24 cellular contexts compared by ENCODE assay signal in genomic region chr3:105466072-105466471, GRCh38.
"Had no signal": no experiment of that assay in that cellular context is flagged by ENCODE, and none has a peak within 500 bp of the region (broad histone marks: within the 10 kb centered on the region; RNA-seq: fewer than 3 reads in every experiment).

No MANE protein-coding gene starts in this region.

- H3K36me3 Mint-ChIP-seq: naive thymus-derived CD4-positive, alpha-beta T cell had no signal

- H3K9me3 ChIP-seq: colonic mucosa, neutrophil, tibial nerve, vagina had no signal

- H3K9me3 Mint-ChIP-seq: activated CD8-positive, alpha-beta T cell treated with anti-CD3 and anti-CD28 coated beads for 36 hours; activated naive CD4-positive, alpha-beta T cell treated with anti-CD3 and anti-CD28 coated beads for 36 hours; activated naive CD8-positive, alpha-beta T cell treated with anti-CD3 and anti-CD28 coated beads, Interleukin-2, amount 50 U/mL, for 24 hours; activated T-cell treated with anti-CD3 and anti-CD28 coated beads, Interleukin-2, amount 50 U/mL, for 24 hours; central memory CD8-positive, alpha-beta T cell; naive thymus-derived CD4-positive, alpha-beta T cell had no signal

- ATAC-seq: activated CD8-positive, alpha-beta T cell treated with anti-CD3 and anti-CD28 coated beads for 36 hours; activated naive CD8-positive, alpha-beta T cell treated with anti-CD3 and anti-CD28 coated beads, Interleukin-2, amount 50 U/mL, for 24 hours; foreskin keratinocyte; naive thymus-derived CD4-positive, alpha-beta T cell had no signal

- H3K4me3 ChIP-seq: colonic mucosa, lung, tibial nerve, vagina had no signal

- H3K27ac Mint-ChIP-seq: activated CD8-positive, alpha-beta T cell treated with anti-CD3 and anti-CD28 coated beads for 36 hours; activated naive CD4-positive, alpha-beta T cell treated with anti-CD3 and anti-CD28 coated beads for 36 hours; activated naive CD8-positive, alpha-beta T cell treated with anti-CD3 and anti-CD28 coated beads, Interleukin-2, amount 50 U/mL, for 24 hours; activated T-cell treated with anti-CD3 and anti-CD28 coated beads, Interleukin-2, amount 50 U/mL, for 24 hours; naive thymus-derived CD4-positive, alpha-beta T cell had no signal

- H3K27me3 Mint-ChIP-seq: activated CD8-positive, alpha-beta T cell treated with anti-CD3 and anti-CD28 coated beads for 36 hours; activated T-cell treated with anti-CD3 and anti-CD28 coated beads, Interleukin-2, amount 50 U/mL, for 24 hours; central memory CD8-positive, alpha-beta T cell; naive thymus-derived CD4-positive, alpha-beta T cell; progenitor cell of endocrine pancreas had no signal

- H3K27me3 ChIP-seq: brain microvascular endothelial cell, colonic mucosa, foreskin keratinocyte, neutrophil, tibial nerve, vagina had no signal

- DNase-seq: activated CD4-positive, alpha-beta T cell treated with anti-CD3 and anti-CD28 coated beads for 48 hours; activated CD4-positive, CD25-positive, alpha-beta regulatory T cell; activated CD8-positive, alpha-beta T cell treated with anti-CD3 and anti-CD28 coated beads for 36 hours; activated naive CD4-positive, alpha-beta T cell treated with anti-CD3 and anti-CD28 coated beads for 36 hours; activated naive CD8-positive, alpha-beta T cell treated with anti-CD3 and anti-CD28 coated beads, Interleukin-2, amount 50 U/mL, for 24 hours; activated T-cell treated with anti-CD3 and anti-CD28 coated beads, Interleukin-2, amount 50 U/mL, for 24 hours; aorta; brain microvascular endothelial cell; colonic mucosa; foreskin keratinocyte; kidney; naive thymus-derived CD4-positive, alpha-beta T cell; stimulated activated CD4-positive, alpha-beta T cell treated with anti-CD3 and anti-CD28 coated beads, Interleukin-12 subunit alpha, Interleukin-12 subunit beta, amount 100 ng/mL, for 4 hours; stimulated activated CD4-positive, alpha-beta T cell treated with anti-CD3 and anti-CD28 coated beads, Interleukin-1b, Interleukin-23, amount 100 ng/mL, for 48 hours; stimulated activated CD8-positive, alpha-beta memory T cell treated with anti-CD3 and anti-CD28 coated beads, Interleukin-4, amount 100 ng/mL, for 48 hours; stimulated activated naive CD4-positive, alpha-beta T cell; T-helper 1 cell; T-helper 9 cell had no signal

- H3K4me1 ChIP-seq: colonic mucosa, foreskin keratinocyte, tibial nerve, vagina had no signal

- H3K36me3 ChIP-seq: brain microvascular endothelial cell, colonic mucosa, neutrophil, tibial nerve, vagina had no signal

- H3K4me3 Mint-ChIP-seq: activated CD8-positive, alpha-beta T cell treated with anti-CD3 and anti-CD28 coated beads for 36 hours; activated naive CD4-positive, alpha-beta T cell treated with anti-CD3 and anti-CD28 coated beads for 36 hours; activated naive CD8-positive, alpha-beta T cell treated with anti-CD3 and anti-CD28 coated beads, Interleukin-2, amount 50 U/mL, for 24 hours; activated T-cell treated with anti-CD3 and anti-CD28 coated beads, Interleukin-2, amount 50 U/mL, for 24 hours; central memory CD8-positive, alpha-beta T cell; naive thymus-derived CD4-positive, alpha-beta T cell had no signal

- H3K27ac ChIP-seq: brain microvascular endothelial cell, colonic mucosa, foreskin keratinocyte, neutrophil, tibial nerve, vagina had no signal

- H3K4me1 Mint-ChIP-seq: activated naive CD8-positive, alpha-beta T cell treated with anti-CD3 and anti-CD28 coated beads, Interleukin-2, amount 50 U/mL, for 24 hours; central memory CD8-positive, alpha-beta T cell; naive thymus-derived CD4-positive, alpha-beta T cell had no signal
